In the genomic region with DNA sequence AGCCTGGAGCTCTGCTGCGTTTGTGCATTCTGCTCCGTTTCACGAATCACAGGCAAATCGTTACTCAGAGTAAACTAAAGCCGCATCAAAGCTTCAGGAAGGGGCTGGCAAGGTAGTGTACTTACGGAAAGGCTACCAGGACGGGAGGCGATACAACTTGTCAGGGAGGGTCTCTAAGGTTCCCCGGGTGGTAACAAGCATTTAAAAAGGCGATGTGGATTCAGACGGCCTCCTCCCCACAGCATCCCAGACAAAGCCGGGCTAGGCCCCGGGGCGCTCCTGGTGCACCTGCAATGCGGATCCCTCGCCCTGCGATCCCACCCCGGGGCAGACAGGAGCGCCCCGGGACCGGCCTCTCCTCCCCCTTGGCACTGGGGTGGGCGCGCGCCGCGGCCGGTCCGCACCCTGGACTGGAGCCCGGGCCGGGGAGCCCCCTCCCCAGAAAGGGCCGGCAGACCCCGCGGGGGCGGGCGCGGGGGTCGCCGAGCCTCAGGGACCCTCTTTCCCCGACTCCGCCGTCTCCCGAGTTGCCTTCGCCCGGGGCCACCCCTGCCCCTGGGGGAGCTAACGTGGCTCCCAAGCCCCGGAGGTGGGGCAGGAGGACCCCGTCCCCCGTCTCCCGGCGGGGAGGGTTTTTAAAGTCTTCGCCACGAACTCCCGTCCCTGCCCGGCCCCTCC, we compare ENCODE assay signal across 1 cellular context.
TF ChIP-seq lines count a peak whose summit lies in the region.

No MANE protein-coding gene starts in this region.

TF ChIP-seq in HepG2, 621 proteins besides CTCF, POLR2A, EP300 and RAD21 (continued from another document and continues in another):
- TF ChIP-seq, protein P1, sequence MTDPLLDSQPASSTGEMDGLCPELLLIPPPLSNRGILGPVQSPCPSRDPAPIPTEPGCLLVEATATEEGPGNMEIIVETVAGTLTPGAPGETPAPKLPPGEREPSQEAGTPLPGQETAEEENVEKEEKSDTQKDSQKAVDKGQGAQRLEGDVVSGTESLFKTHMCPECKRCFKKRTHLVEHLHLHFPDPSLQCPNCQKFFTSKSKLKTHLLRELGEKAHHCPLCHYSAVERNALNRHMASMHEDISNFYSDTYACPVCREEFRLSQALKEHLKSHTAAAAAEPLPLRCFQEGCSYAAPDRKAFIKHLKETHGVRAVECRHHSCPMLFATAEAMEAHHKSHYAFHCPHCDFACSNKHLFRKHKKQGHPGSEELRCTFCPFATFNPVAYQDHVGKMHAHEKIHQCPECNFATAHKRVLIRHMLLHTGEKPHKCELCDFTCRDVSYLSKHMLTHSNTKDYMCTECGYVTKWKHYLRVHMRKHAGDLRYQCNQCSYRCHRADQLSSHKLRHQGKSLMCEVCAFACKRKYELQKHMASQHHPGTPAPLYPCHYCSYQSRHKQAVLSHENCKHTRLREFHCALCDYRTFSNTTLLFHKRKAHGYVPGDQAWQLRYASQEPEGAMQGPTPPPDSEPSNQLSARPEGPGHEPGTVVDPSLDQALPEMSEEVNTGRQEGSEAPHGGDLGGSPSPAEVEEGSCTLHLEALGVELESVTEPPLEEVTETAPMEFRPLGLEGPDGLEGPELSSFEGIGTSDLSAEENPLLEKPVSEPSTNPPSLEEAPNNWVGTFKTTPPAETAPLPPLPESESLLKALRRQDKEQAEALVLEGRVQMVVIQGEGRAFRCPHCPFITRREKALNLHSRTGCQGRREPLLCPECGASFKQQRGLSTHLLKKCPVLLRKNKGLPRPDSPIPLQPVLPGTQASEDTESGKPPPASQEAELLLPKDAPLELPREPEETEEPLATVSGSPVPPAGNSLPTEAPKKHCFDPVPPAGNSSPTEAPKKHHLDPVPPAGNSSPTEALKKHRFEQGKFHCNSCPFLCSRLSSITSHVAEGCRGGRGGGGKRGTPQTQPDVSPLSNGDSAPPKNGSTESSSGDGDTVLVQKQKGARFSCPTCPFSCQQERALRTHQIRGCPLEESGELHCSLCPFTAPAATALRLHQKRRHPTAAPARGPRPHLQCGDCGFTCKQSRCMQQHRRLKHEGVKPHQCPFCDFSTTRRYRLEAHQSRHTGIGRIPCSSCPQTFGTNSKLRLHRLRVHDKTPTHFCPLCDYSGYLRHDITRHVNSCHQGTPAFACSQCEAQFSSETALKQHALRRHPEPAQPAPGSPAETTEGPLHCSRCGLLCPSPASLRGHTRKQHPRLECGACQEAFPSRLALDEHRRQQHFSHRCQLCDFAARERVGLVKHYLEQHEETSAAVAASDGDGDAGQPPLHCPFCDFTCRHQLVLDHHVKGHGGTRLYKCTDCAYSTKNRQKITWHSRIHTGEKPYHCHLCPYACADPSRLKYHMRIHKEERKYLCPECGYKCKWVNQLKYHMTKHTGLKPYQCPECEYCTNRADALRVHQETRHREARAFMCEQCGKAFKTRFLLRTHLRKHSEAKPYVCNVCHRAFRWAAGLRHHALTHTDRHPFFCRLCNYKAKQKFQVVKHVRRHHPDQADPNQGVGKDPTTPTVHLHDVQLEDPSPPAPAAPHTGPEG (CRISPR knock-in tag; IDR thresholded peaks at IDR 0.05): no peak
- TF ChIP-seq NFATC3 (CRISPR knock-in tag; IDR thresholded peaks at IDR 0.05) (no peak), CCAR2 (optimal IDR thresholded peaks at IDR 0.05; ENCODE audit: low read depth, low read length) (no peak), ZNF788 (CRISPR knock-in tag; IDR thresholded peaks at IDR 0.05; ENCODE audit: borderline replicate concordance) (no peak), NFKBIZ (CRISPR knock-in tag; IDR thresholded peaks at IDR 0.05) (no peak), ARHGAP35 (CRISPR knock-in tag; IDR thresholded peaks at IDR 0.05; ENCODE audit: borderline replicate concordance) (0 out of 2 replicates have a peak, but pooled peaks have one; percentile 16), RELA (CRISPR knock-in tag; IDR thresholded peaks at IDR 0.05) (0 out of 2 replicates have a peak, but pooled peaks have one; percentile 16), ZNF264 (CRISPR knock-in tag; IDR thresholded peaks at IDR 0.05) (no peak), ZSCAN31 (CRISPR knock-in tag; IDR thresholded peaks at IDR 0.05; ENCODE audit: low read depth) (no peak), ZNF607 (CRISPR knock-in tag; IDR thresholded peaks at IDR 0.05; ENCODE audit: borderline replicate concordance) (no peak), KAT7 (CRISPR knock-in tag; IDR thresholded peaks at IDR 0.05; ENCODE audit: borderline replicate concordance) (no peak), HHEX (CRISPR knock-in tag; IDR thresholded peaks at IDR 0.05) (no peak), GZF1 (CRISPR knock-in tag; IDR thresholded peaks at IDR 0.05) (no peak), ZNF329 (CRISPR knock-in tag; IDR thresholded peaks at IDR 0.05; ENCODE audit: low read depth) (no peak), ZNF136 (CRISPR knock-in tag; IDR thresholded peaks at IDR 0.05; ENCODE audit: low read depth) (no peak), ZNF446 (CRISPR knock-in tag; IDR thresholded peaks at IDR 0.05) (peak; percentile 56; the same call in 1 of the 2 replicates), ZNF713 (CRISPR knock-in tag; IDR thresholded peaks at IDR 0.05) (no peak), NONO (IDR thresholded peaks at IDR 0.05) (no peak), NONO (CRISPR knock-in tag; conservative IDR thresholded peaks at IDR 0.05) (no peak), CBX5 (CRISPR knock-in tag; IDR thresholded peaks at IDR 0.05; ENCODE audit: borderline replicate concordance) (no peak), HOXD1 (CRISPR knock-in tag; IDR thresholded peaks at IDR 0.05) (no peak)
- TF ChIP-seq, protein P2, sequence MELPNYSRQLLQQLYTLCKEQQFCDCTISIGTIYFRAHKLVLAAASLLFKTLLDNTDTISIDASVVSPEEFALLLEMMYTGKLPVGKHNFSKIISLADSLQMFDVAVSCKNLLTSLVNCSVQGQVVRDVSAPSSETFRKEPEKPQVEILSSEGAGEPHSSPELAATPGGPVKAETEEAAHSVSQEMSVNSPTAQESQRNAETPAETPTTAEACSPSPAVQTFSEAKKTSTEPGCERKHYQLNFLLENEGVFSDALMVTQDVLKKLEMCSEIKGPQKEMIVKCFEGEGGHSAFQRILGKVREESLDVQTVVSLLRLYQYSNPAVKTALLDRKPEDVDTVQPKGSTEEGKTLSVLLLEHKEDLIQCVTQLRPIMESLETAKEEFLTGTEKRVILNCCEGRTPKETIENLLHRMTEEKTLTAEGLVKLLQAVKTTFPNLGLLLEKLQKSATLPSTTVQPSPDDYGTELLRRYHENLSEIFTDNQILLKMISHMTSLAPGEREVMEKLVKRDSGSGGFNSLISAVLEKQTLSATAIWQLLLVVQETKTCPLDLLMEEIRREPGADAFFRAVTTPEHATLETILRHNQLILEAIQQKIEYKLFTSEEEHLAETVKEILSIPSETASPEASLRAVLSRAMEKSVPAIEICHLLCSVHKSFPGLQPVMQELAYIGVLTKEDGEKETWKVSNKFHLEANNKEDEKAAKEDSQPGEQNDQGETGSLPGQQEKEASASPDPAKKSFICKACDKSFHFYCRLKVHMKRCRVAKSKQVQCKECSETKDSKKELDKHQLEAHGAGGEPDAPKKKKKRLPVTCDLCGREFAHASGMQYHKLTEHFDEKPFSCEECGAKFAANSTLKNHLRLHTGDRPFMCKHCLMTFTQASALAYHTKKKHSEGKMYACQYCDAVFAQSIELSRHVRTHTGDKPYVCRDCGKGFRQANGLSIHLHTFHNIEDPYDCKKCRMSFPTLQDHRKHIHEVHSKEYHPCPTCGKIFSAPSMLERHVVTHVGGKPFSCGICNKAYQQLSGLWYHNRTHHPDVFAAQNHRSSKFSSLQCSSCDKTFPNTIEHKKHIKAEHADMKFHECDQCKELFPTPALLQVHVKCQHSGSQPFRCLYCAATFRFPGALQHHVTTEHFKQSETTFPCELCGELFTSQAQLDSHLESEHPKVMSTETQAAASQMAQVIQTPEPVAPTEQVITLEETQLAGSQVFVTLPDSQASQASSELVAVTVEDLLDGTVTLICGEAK (IDR thresholded peaks at IDR 0.05): no peak
- TF ChIP-seq, protein P2 (CRISPR knock-in tag; IDR thresholded peaks at IDR 0.05): no peak
- TF ChIP-seq, protein P3, sequence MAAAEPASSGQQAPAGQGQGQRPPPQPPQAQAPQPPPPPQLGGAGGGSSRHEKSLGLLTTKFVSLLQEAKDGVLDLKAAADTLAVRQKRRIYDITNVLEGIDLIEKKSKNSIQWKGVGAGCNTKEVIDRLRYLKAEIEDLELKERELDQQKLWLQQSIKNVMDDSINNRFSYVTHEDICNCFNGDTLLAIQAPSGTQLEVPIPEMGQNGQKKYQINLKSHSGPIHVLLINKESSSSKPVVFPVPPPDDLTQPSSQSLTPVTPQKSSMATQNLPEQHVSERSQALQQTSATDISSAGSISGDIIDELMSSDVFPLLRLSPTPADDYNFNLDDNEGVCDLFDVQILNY (CRISPR knock-in tag; conservative IDR thresholded peaks at IDR 0.05): no peak
- TF ChIP-seq, protein P4, sequence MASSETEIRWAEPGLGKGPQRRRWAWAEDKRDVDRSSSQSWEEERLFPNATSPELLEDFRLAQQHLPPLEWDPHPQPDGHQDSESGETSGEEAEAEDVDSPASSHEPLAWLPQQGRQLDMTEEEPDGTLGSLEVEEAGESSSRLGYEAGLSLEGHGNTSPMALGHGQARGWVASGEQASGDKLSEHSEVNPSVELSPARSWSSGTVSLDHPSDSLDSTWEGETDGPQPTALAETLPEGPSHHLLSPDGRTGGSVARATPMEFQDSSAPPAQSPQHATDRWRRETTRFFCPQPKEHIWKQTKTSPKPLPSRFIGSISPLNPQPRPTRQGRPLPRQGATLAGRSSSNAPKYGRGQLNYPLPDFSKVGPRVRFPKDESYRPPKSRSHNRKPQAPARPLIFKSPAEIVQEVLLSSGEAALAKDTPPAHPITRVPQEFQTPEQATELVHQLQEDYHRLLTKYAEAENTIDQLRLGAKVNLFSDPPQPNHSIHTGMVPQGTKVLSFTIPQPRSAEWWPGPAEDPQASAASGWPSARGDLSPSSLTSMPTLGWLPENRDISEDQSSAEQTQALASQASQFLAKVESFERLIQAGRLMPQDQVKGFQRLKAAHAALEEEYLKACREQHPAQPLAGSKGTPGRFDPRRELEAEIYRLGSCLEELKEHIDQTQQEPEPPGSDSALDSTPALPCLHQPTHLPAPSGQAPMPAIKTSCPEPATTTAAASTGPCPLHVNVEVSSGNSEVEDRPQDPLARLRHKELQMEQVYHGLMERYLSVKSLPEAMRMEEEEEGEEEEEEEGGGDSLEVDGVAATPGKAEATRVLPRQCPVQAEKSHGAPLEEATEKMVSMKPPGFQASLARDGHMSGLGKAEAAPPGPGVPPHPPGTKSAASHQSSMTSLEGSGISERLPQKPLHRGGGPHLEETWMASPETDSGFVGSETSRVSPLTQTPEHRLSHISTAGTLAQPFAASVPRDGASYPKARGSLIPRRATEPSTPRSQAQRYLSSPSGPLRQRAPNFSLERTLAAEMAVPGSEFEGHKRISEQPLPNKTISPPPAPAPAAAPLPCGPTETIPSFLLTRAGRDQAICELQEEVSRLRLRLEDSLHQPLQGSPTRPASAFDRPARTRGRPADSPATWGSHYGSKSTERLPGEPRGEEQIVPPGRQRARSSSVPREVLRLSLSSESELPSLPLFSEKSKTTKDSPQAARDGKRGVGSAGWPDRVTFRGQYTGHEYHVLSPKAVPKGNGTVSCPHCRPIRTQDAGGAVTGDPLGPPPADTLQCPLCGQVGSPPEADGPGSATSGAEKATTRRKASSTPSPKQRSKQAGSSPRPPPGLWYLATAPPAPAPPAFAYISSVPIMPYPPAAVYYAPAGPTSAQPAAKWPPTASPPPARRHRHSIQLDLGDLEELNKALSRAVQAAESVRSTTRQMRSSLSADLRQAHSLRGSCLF (CRISPR knock-in tag; IDR thresholded peaks at IDR 0.05; ENCODE audit: borderline replicate concordance): no peak
- TF ChIP-seq, protein P5, sequence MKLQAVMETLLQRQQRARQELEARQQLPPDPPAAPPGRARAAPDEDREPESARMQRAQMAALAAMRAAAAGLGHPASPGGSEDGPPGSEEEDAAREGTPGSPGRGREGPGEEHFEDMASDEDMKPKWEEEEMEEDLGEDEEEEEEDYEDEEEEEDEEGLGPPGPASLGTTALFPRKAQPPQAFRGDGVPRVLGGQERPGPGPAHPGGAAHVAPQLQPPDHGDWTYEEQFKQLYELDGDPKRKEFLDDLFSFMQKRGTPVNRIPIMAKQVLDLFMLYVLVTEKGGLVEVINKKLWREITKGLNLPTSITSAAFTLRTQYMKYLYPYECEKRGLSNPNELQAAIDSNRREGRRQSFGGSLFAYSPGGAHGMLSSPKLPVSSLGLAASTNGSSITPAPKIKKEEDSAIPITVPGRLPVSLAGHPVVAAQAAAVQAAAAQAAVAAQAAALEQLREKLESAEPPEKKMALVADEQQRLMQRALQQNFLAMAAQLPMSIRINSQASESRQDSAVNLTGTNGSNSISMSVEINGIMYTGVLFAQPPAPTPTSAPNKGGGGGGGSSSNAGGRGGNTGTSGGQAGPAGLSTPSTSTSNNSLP (IDR thresholded peaks at IDR 0.05; ENCODE audit: low read depth, low read length): no peak
- TF ChIP-seq, protein P6, sequence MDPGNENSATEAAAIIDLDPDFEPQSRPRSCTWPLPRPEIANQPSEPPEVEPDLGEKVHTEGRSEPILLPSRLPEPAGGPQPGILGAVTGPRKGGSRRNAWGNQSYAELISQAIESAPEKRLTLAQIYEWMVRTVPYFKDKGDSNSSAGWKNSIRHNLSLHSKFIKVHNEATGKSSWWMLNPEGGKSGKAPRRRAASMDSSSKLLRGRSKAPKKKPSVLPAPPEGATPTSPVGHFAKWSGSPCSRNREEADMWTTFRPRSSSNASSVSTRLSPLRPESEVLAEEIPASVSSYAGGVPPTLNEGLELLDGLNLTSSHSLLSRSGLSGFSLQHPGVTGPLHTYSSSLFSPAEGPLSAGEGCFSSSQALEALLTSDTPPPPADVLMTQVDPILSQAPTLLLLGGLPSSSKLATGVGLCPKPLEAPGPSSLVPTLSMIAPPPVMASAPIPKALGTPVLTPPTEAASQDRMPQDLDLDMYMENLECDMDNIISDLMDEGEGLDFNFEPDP (CRISPR knock-in tag; conservative IDR thresholded peaks at IDR 0.05): no peak
